ENCODE assay signal across 1 cellular context in the genomic region with DNA sequence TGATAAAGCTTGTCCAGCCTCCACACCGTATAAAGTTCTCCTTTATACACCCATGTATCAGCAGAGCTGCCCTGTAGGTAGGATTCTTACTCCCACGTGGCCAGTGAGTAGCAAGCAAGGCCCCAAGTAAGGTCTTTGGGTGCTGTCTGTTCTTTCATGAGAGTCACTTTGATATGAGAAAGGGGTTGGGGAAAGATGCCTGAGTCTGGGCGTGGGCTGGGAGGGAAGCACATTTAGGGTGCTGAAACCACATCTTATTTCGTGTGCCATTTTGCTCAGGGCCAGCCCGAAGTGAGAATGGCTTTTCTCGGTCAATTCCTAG.
TF ChIP-seq lines count a peak whose summit lies in the region.

No MANE protein-coding gene starts in this region.

TF ChIP-seq in GM23338, 12 proteins besides CTCF, POLR2A, EP300 and RAD21 (continued from another document):
- TF ChIP-seq, protein P1, sequence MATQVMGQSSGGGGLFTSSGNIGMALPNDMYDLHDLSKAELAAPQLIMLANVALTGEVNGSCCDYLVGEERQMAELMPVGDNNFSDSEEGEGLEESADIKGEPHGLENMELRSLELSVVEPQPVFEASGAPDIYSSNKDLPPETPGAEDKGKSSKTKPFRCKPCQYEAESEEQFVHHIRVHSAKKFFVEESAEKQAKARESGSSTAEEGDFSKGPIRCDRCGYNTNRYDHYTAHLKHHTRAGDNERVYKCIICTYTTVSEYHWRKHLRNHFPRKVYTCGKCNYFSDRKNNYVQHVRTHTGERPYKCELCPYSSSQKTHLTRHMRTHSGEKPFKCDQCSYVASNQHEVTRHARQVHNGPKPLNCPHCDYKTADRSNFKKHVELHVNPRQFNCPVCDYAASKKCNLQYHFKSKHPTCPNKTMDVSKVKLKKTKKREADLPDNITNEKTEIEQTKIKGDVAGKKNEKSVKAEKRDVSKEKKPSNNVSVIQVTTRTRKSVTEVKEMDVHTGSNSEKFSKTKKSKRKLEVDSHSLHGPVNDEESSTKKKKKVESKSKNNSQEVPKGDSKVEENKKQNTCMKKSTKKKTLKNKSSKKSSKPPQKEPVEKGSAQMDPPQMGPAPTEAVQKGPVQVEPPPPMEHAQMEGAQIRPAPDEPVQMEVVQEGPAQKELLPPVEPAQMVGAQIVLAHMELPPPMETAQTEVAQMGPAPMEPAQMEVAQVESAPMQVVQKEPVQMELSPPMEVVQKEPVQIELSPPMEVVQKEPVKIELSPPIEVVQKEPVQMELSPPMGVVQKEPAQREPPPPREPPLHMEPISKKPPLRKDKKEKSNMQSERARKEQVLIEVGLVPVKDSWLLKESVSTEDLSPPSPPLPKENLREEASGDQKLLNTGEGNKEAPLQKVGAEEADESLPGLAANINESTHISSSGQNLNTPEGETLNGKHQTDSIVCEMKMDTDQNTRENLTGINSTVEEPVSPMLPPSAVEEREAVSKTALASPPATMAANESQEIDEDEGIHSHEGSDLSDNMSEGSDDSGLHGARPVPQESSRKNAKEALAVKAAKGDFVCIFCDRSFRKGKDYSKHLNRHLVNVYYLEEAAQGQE (IDR thresholded peaks at IDR 0.05; ENCODE audit: unreplicated experiment): no peak
- TF ChIP-seq STAT1 (IDR thresholded peaks at IDR 0.05; ENCODE audit: unreplicated experiment): no peak
